ENCODE assay signal across 1 cellular context in the genomic region with DNA sequence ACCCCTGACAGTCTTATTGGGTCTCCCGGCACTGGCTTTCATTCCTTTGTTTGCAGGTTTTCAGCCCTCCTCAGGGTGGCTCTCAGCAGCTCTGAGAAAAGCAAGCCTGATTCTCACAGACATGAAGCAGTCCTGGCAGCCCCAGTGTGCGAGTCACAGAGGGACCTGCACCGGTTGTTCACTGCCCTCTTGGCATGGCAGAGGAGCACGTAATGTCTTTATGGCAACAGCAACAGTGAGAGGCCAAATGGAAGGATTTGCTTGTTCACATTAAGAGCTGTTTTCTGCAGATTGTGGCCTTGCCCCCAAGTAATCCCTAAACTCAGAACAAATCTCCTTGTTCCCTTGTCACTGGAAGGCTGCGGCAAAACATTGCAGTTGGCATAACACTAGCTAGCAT.
TF ChIP-seq lines count a peak whose summit lies in the region.

No MANE protein-coding gene starts in this region.

TF ChIP-seq in H1, 55 proteins besides CTCF, POLR2A, EP300 and RAD21 (continued from another document):
- TF ChIP-seq CBX8 (IDR thresholded peaks at IDR 0.05; ENCODE audit: borderline replicate concordance, low read depth, low read length) (no peak), TEAD4 (IDR thresholded peaks at IDR 0.05; ENCODE audit: low read depth, low read length) (no peak), ASH2L (IDR thresholded peaks at IDR 0.05; ENCODE audit: low read length) (no peak), MAFK (IDR thresholded peaks at IDR 0.05; ENCODE audit: low read depth, low read length) (no peak), EGR1 (IDR thresholded peaks at IDR 0.05; ENCODE audit: borderline replicate concordance, low read depth, low read length) (no peak)
- TF ChIP-seq, protein P1, sequence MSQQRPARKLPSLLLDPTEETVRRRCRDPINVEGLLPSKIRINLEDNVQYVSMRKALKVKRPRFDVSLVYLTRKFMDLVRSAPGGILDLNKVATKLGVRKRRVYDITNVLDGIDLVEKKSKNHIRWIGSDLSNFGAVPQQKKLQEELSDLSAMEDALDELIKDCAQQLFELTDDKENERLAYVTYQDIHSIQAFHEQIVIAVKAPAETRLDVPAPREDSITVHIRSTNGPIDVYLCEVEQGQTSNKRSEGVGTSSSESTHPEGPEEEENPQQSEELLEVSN (IDR thresholded peaks at IDR 0.05) = no peak
